ENCODE assay signal across 8 cellular contexts in the genomic region with DNA sequence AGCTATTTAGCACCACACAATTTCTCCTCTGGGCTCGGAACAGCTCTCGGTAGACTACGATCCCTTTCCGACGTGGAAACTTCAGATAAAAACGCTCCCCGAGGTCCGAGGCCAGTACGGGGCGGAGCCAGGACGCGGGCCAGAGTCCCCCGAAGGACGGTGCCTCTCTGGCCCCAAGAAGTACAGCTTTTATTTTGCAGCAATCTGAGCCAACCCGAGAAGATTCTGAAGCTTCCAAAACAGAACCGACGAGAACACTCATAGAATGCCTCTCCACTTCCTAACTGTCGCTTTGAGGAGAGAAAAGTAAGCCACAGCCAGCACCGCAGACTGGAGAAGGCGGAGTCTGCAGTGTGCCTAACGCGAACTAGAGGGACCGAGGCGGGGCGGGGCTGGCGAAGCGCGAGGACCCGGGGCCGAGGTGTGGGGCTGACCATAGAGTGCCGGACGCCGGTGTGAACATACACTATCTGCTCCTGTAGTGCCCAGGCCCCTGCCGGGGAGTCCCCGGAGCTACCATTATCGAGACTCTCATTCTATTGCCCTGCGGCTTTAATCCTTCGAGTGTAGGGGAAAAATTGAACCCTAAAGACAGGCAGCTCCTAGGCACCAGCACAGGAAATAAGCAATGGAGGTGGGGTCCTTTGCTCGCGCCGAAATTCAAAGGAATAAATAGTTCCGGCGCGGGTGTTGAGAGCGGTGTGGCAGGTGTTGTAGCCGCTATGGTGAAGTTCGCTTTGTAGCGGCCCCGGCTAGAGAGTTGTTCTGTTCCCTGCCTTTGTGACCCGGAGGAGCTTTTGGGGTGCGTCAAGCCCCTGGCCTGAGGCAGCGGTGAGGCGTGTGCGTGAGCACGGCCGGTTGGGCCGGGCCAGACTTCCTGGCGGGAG. TPM values are rescaled to one million over a fixed set of nuclear protein-coding genes. Genes with fewer than 3 reads are reported as not detected.
A peak's percentile ranks its signal among the peaks of the same experiment; 100 is the strongest.
DNase-seq lines count a peak whose midpoint lies in the region; ATAC-seq, FAIRE-seq and TF ChIP-seq lines count a peak whose summit lies in the region.

SMC2 (plus strand) TSS at position 663 of the 887 bp plus-strand sequence. CDS start 1,076 bp downstream, outside the sequence.

- CTCF ChIA-PET in mammary epithelial cell (lab: Charles Lee; ENCODE audit: low non-redundant PET) = interaction anchor here (0.6 kb wide), 2 partner anchors 17 to 585 kb away, joined by 3 read pairs; no protein-coding TSS in a partner anchor

- peak within 1 kb of the TSS; percentile 87 for H3K4me2 ChIP-seq in mammary epithelial cell (ENCODE audit: insufficient read depth, low read depth, low read length)

- FAIRE-seq in small intestine (lab: Jason Lieb, UNC) = no peak

- H3K36me3 ChIP-seq in ACC112 (ENCODE audit: insufficient read depth, low read length) (no peaks in the 10 kb centered on the region; the same call in 1 of the 2 replicates), WERI-Rb-1 (peaks cover 20% of the 10 kb centered on the region), mammary epithelial cell (ENCODE audit: insufficient read depth, low read length) (no peaks in the 10 kb centered on the region), small intestine (ENCODE audit: control insufficient read depth in 2 of 2, insufficient read depth in 2 of 2, low read length in 2 of 2) (no peaks in the 10 kb centered on the region)

- peak within 1 kb of the TSS; percentile 88 for H3K4me3 ChIP-seq in ACC112 (ENCODE audit: low read depth, low read length)
- peak within 1 kb of the TSS; percentile 95 for H3K4me3 ChIP-seq in WERI-Rb-1 (ENCODE audit: low read depth, low read length)
- H3K4me3 ChIP-seq in mammary epithelial cell (replicated peaks in 1 of 3; ENCODE audit: insufficient read depth in 1 of 3, low read depth in 2 of 3, low read length in 3 of 3) = peak within 1 kb of the TSS; percentile 71 to 77 (median 76)
- peak within 1 kb of the TSS; percentile 86 to 87 for H3K4me3 ChIP-seq in small intestine (ENCODE audit: low read depth in 1 of 2, low read length in 2 of 2)

- ATAC-seq in GM18870 (IDR thresholded peaks at IDR 0.05; ENCODE audit: unreplicated experiment) (peak; percentile 79), HG03135 (IDR thresholded peaks at IDR 0.05; ENCODE audit: unreplicated experiment) (peak; percentile 95)

- no peaks in the 10 kb centered on the region for H4K20me1 ChIP-seq in mammary epithelial cell (ENCODE audit: insufficient read depth, low read length)

- peak; percentile 89 for DNase-seq in NCI-H2196 treated with DMSO at 0.1 percent for 48 hours (lab: John Stamatoyannopoulos, UW; ENCODE audit: unreplicated experiment)
- peak; percentile 97 for DNase-seq in WERI-Rb-1
- peak; percentile 86 for DNase-seq in mammary epithelial cell
- peak; percentile 93 for DNase-seq in iPS-NIHi11 (ENCODE audit: low spot score)
- DNase-seq in small intestine = peak; percentile 93

- peaks cover 27% of the 10 kb centered on the region for H3K4me1 ChIP-seq in ACC112 (ENCODE audit: control insufficient read depth, insufficient read depth, low read length, unreplicated experiment)
- H3K4me1 ChIP-seq in mammary epithelial cell (ENCODE audit: insufficient read depth, low read length) = peaks cover 14% of the 10 kb centered on the region
- peaks cover 0 to 4% of the 10 kb centered on the region in 2 donors for H3K4me1 ChIP-seq in small intestine (ENCODE audit: control insufficient read depth in 2 of 2, insufficient read depth in 1 of 2, low read depth in 1 of 2, low read length in 1 of 2)

- H2AFZ ChIP-seq in ACC112 (ENCODE audit: low read length, unreplicated experiment) (peak within 1 kb of the TSS; percentile 99), mammary epithelial cell (ENCODE audit: low read depth, low read length) (peak within 1 kb of the TSS; percentile 91)

- WGBS in mammary epithelial cell (ENCODE audit: low coverage, missing lambda C conversion rate) = under 1% methylated on average over 40 of the region's 58 CpGs
- 0 to 1% (median 0%) methylated on average over 57 to 58 of the region's 58 CpGs for WGBS in small intestine, 3 donors

- TF ChIP-seq CTCF in WERI-Rb-1 (IDR thresholded peaks at IDR 0.05; ENCODE audit: low read depth, low read length) = no peak
- TF ChIP-seq CTCF in mammary epithelial cell (conservative IDR thresholded peaks at IDR 0.05 in 1 of 2, IDR thresholded peaks at IDR 0.05 in 1 of 2; ENCODE audit: extremely low read depth in 1 of 2, insufficient read depth in 1 of 2, low read depth in 1 of 2, low read length in 2 of 2) = no peak

- H3K79me2 ChIP-seq in ACC112 (ENCODE audit: control insufficient read depth, insufficient read depth, low read length, unreplicated experiment) (peaks cover 47% of the 10 kb centered on the region), mammary epithelial cell (ENCODE audit: insufficient read depth, low read length) (peaks cover 44% of the 10 kb centered on the region)

- peak within 1 kb of the TSS; percentile 96 for H3K9ac ChIP-seq in mammary epithelial cell (ENCODE audit: insufficient read depth, low read length)

- intact Hi-C loops in mammary epithelial cell (cut with micrococcal nuclease) = loop anchor here (1.0 to 10.0 kb wide), 7 partner anchors 18 to 651 kb away; partner anchors contain the start of gene NIPSNAP3A

- BruUV-seq in mammary epithelial cell (replicated peaks; lab: Mats Ljungman, UMichigan) = TSS peak; percentile 90

- dilution Hi-C loops in mammary epithelial cell (cut with HindIII; ENCODE audit: low sequenced_read_pairs) = no loop called here

- no peaks in the 10 kb centered on the region for H3K27me3 ChIP-seq in ACC112 (ENCODE audit: insufficient read depth, low read length)
- no peaks in the 10 kb centered on the region for H3K27me3 ChIP-seq in WERI-Rb-1 (ENCODE audit: insufficient read depth, low read depth, severe bottlenecking)
- no peaks in the 10 kb centered on the region for H3K27me3 ChIP-seq in mammary epithelial cell (ENCODE audit: insufficient read depth, low read length)
- H3K27me3 ChIP-seq in small intestine (ENCODE audit: control insufficient read depth in 2 of 2, insufficient read depth in 2 of 2, low read length in 2 of 2) = no peaks in the 10 kb centered on the region

- H3K9me3 ChIP-seq in WERI-Rb-1 (ENCODE audit: severe bottlenecking) (no peaks in the 10 kb centered on the region), mammary epithelial cell (replicated peaks; ENCODE audit: insufficient read depth, low read length) (no peaks in the 10 kb centered on the region), small intestine (ENCODE audit: control insufficient read depth, low read depth) (no peaks in the 10 kb centered on the region)

- in situ Hi-C loops in mammary epithelial cell (cut with MboI; ENCODE audit: low sequenced_read_pairs in 2 of 2) = no loop called here

- peak within 1 kb of the TSS; percentile 95 for H3K27ac ChIP-seq in ACC112 (ENCODE audit: low read depth, low read length)
- H3K27ac ChIP-seq in WERI-Rb-1 = peak within 1 kb of the TSS; percentile 99
- H3K27ac ChIP-seq in mammary epithelial cell (ENCODE audit: insufficient read depth, low read depth, low read length) = peak within 1 kb of the TSS; percentile 98
- peak within 1 kb of the TSS; percentile 70 to 100 for H3K27ac ChIP-seq in small intestine (ENCODE audit: low read depth in 1 of 2, low read length in 1 of 2)

RNA-seq across cellular contexts. Expression of gene SMC2, which starts in this region (rescaled TPM):
- 10 to 100 TPM in 1 of 2 donors, 1 to 10 TPM in 1; 9.8 to 25.1 TPM for total RNA-seq in mammary epithelial cell
- polyA plus RNA-seq in mammary epithelial cell (13.8 TPM), small intestine (1 to 10 TPM; 1.6 to 9.8 (median 2.2) TPM)
- polyA minus RNA-seq in mammary epithelial cell = 11.4 TPM

Comparison
In these comparisons a context has a peak if more than half of its experiments do, and no peak if none do; other contexts are left out.
1. Peak in every context shown above with its lines: DNase-seq, ATAC-seq, H3K4me3 ChIP-seq and H3K27ac ChIP-seq.